In genomic region chr15:33623010-33623409, GRCh38 we compare ENCODE assay signal across 14 cellular contexts.
A peak's percentile ranks its signal among the peaks of the same experiment; 100 is the strongest.
DNase-seq lines count a peak whose midpoint lies in the region; ATAC-seq and TF ChIP-seq lines count a peak whose summit lies in the region.
"Had no signal": no experiment of that assay in that cellular context is flagged by ENCODE, and none has a peak within 500 bp of the region (broad histone marks: within the 10 kb centered on the region; RNA-seq: fewer than 3 reads in every experiment).

No MANE protein-coding gene starts in this region.

- TF ChIP-seq CTCF in GM12864 (IDR thresholded peaks at IDR 0.05; ENCODE audit: low read depth, low read length, missing control alignments) (peak; percentile 28), LNCAP (IDR thresholded peaks at IDR 0.05) (peak; percentile 15; the same call in 1 of the 2 replicates), WTC11 (IDR thresholded peaks at IDR 0.05) (0 out of 2 replicates have a peak, but pooled peaks have one; percentile 9), nephron progenitor cell (IDR thresholded peaks at IDR 0.05) (peak; percentile 14)

- H3K4me3 Mint-ChIP-seq in WTC11, result no peak overlapping the region
- no peak overlapping the region for H3K4me3 Mint-ChIP-seq in nephron progenitor cell
- H3K4me3 Mint-ChIP-seq: activated naive CD8-positive, alpha-beta T cell treated with anti-CD3 and anti-CD28 coated beads for 36 hours; dendritic cell treated with granulocyte-macrophage colony-stimulating factor and Interleukin-4, amounts not matched to agents 40 ng/mL and 50 ng/mL, for 4 days had no signal

- no peak overlapping the region for H3K4me3 ChIP-seq in GM12864 (ENCODE audit: low read depth, low read length)
- H3K4me3 ChIP-seq: left ventricle myocardium inferior, SJSA1 had no signal

- POLR2A ChIA-PET in WTC11 (lab: Charles Lee), result no interaction called here

- CTCF ChIA-PET in WTC11 (lab: Charles Lee), result interaction anchor here (1.1 kb wide), 1 partner anchor 312 kb away, joined by 3 read pairs; the partner anchor contains the start of gene RYR3

- H3K9me3 Mint-ChIP-seq in WTC11, result peaks cover 28% of the 10 kb centered on the region
- H3K9me3 Mint-ChIP-seq in nephron progenitor cell, result peaks cover 21% of the 10 kb centered on the region
- H3K9me3 Mint-ChIP-seq: activated naive CD8-positive, alpha-beta T cell treated with anti-CD3 and anti-CD28 coated beads for 36 hours had no signal

- H3K4me1 Mint-ChIP-seq in WTC11 (peaks cover 22% of the 10 kb centered on the region), nephron progenitor cell (no peaks in the 10 kb centered on the region)
- H3K4me1 Mint-ChIP-seq: activated naive CD8-positive, alpha-beta T cell treated with anti-CD3 and anti-CD28 coated beads for 36 hours had no signal

- no peak for DNase-seq in GM12864 (ENCODE audit: low read depth)
- peak; percentile 39 for DNase-seq in WTC11 (ENCODE audit: low spot score)
- DNase-seq in nephron progenitor cell, result no peak
- DNase-seq in stimulated activated naive CD4-positive, alpha-beta T cell treated with Interleukin-2 at 50 U/mL for 16 hours (lab: John Stamatoyannopoulos, UW), result no peak
- DNase-seq in HT-29 (ENCODE audit: low spot score), result no peak
- DNase-seq: activated naive CD8-positive, alpha-beta T cell treated with anti-CD3 and anti-CD28 coated beads for 36 hours; left ventricle myocardium inferior; NCI-H187 treated with DMSO at 0.1 percent for 48 hours had no signal

- ATAC-seq in WTC11 (peak; percentile 75), HG03378 (IDR thresholded peaks at IDR 0.05; ENCODE audit: unreplicated experiment) (no peak)
- ATAC-seq: activated CD4-positive, CD25-positive, alpha-beta regulatory T cell treated with anti-CD3 and anti-CD28 coated beads, Interleukin-2, amount 50 U/mL, for 24 hours; sciatic nerve had no signal

- H3K27me3 Mint-ChIP-seq in WTC11 (ENCODE audit: low read depth), result peaks cover 7% of the 10 kb centered on the region
- H3K27me3 Mint-ChIP-seq in nephron progenitor cell (ENCODE audit: low read depth, poor library complexity), result no peaks in the 10 kb centered on the region

- H3K27ac Mint-ChIP-seq in WTC11, result no peak overlapping the region
- no peak overlapping the region for H3K27ac Mint-ChIP-seq in nephron progenitor cell
- H3K27ac Mint-ChIP-seq: activated naive CD8-positive, alpha-beta T cell treated with anti-CD3 and anti-CD28 coated beads for 36 hours; dendritic cell treated with granulocyte-macrophage colony-stimulating factor and Interleukin-4, amounts not matched to agents 40 ng/mL and 50 ng/mL, for 4 days had no signal

- peaks cover 28% of the 10 kb centered on the region for H3K36me3 Mint-ChIP-seq in WTC11
- peaks cover 5% of the 10 kb centered on the region for H3K36me3 Mint-ChIP-seq in nephron progenitor cell (ENCODE audit: low read depth)
- H3K36me3 Mint-ChIP-seq: activated naive CD8-positive, alpha-beta T cell treated with anti-CD3 and anti-CD28 coated beads for 36 hours had no signal

TF ChIP-seq in WTC11, 78 proteins besides CTCF, POLR2A, EP300 and RAD21:
- TF ChIP-seq MLX (CRISPR knock-in tag; IDR thresholded peaks at IDR 0.05) (no peak), ZNF425 (CRISPR knock-in tag; conservative IDR thresholded peaks at IDR 0.05) (no peak), ZNF232 (CRISPR knock-in tag; IDR thresholded peaks at IDR 0.05) (no peak), ELF4 (CRISPR knock-in tag; IDR thresholded peaks at IDR 0.05; ENCODE audit: low read depth) (no peak), JUN (CRISPR knock-in tag; IDR thresholded peaks at IDR 0.05) (no peak), ZNF423 (CRISPR knock-in tag; IDR thresholded peaks at IDR 0.05) (no peak), ZSCAN18 (CRISPR knock-in tag; IDR thresholded peaks at IDR 0.05) (no peak), GRHL2 (CRISPR knock-in tag; IDR thresholded peaks at IDR 0.05; ENCODE audit: insufficient replicate concordance, severe bottlenecking) (no peak), RELA (CRISPR knock-in tag; IDR thresholded peaks at IDR 0.05; ENCODE audit: borderline replicate concordance) (no peak)
- TF ChIP-seq, protein P1, sequence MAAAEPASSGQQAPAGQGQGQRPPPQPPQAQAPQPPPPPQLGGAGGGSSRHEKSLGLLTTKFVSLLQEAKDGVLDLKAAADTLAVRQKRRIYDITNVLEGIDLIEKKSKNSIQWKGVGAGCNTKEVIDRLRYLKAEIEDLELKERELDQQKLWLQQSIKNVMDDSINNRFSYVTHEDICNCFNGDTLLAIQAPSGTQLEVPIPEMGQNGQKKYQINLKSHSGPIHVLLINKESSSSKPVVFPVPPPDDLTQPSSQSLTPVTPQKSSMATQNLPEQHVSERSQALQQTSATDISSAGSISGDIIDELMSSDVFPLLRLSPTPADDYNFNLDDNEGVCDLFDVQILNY (CRISPR knock-in tag; IDR thresholded peaks at IDR 0.05), result no peak
